24 cellular contexts compared by ENCODE assay signal in the genomic region with DNA sequence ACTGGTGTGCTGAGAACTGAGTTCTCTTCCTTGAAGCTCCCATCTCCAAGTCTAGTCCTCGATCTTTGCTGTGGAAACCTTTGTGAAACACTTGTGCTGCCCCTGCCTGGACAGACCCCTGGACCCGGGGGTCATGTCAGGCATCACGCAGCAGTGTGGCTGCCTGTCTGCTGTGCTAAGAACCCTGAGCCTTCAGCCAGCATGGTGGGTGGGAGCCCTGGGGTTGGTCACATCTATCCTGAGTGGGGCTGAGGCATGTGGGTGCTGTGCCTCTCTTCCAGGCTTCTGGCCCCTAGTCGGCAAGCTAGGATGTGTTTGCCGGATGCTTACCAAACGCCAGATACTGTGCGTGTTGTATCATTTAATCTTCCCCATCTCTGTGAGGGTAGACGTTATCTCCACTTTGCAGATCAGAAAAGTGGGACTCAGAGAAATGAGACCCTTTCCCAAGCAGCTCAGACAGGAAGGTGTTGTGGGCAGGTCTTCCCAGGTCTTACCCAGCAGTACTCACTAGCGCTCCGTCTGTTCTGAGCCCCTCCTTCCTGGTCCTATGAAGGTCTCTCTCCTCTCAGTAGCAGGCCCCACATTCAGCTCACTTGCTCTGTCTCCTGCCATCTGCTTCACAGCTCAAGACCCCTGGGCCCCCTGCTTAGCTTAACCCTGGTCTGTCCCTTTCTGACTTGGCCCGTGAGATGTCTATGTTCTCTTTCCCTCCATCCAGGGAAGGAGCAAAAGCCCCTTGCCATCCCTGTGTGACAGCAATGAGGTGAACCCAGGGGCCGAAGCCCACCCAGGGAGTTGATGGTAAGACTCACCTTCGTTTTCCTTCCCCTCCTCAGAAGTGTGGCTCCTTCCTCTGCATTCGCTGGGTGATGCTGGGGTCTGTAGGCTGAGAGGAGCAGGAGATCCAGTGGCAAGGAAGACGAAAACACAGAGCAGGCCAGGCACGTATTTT.
A peak's percentile ranks its signal among the peaks of the same experiment; 100 is the strongest.
DNase-seq lines count a peak whose midpoint lies in the region; ATAC-seq and TF ChIP-seq lines count a peak whose summit lies in the region.
"Had no signal": no experiment of that assay in that cellular context is flagged by ENCODE, and none has a peak within 500 bp of the region (broad histone marks: within the 10 kb centered on the region; RNA-seq: fewer than 3 reads in every experiment).

No MANE protein-coding gene starts in this region.

- peaks cover 50 to 60% of the 10 kb centered on the region in 2 donors for H3K36me3 Mint-ChIP-seq in CD14-positive monocyte
- H3K36me3 Mint-ChIP-seq in activated naive CD8-positive, alpha-beta T cell treated with anti-CD3 and anti-CD28 coated beads for 36 hours: peaks cover 31% of the 10 kb centered on the region

- DNase-seq in CD14-positive monocyte (ENCODE audit: low spot score) (no peak), DND-41 (no peak), sciatic nerve (ENCODE audit: low spot score) (peak; percentile 42), COLO829 (ENCODE audit: low spot score) (no peak), MV-4-11 (lab: John Stamatoyannopoulos, UW) (no peak), germinal center (ENCODE audit: low spot score) (no peak)
- no peak for DNase-seq in activated naive CD8-positive, alpha-beta T cell treated with anti-CD3 and anti-CD28 coated beads for 36 hours
- DNase-seq: activated CD4-positive, alpha-beta T cell treated with anti-CD3 and anti-CD28 coated beads, Interleukin-2, amount 10 ng/mL, durations not matched to agents 24 days and 14 days; activated naive CD8-positive, alpha-beta T cell treated with anti-CD3 and anti-CD28 coated beads, Interleukin-2, amount 10 ng/mL, durations not matched to agents 7 days and 5 days; activated T-cell treated with anti-CD3 and anti-CD28 coated beads for 4 hours; Calu3; cortex of kidney; glutamatergic neuron; left cardiac atrium; MM.1S; NCI-H146; NCI-H2171 treated with DMSO at 0.1 percent for 48 hours; PC-3; SHP77; sigmoid colon; thyroid gland had no signal

- H3K4me1 Mint-ChIP-seq in CD14-positive monocyte: peaks cover 23% of the 10 kb centered on the region
- peaks cover 33% of the 10 kb centered on the region for H3K4me1 Mint-ChIP-seq in activated naive CD8-positive, alpha-beta T cell treated with anti-CD3 and anti-CD28 coated beads for 36 hours
- H3K4me1 Mint-ChIP-seq: nephron had no signal

- peaks cover 84% of the 10 kb centered on the region for H3K36me3 ChIP-seq in DND-41 (ENCODE audit: insufficient read depth, low read length)
- H3K36me3 ChIP-seq: sigmoid colon, thyroid gland had no signal

- H2AFZ ChIP-seq in DND-41 (ENCODE audit: low read depth, low read length): no peak overlapping the region
- H2AFZ ChIP-seq: parathyroid adenoma had no signal

- peak overlapping the region in 4 of 7 donors; percentile 8 to 46 (median 33) for H3K27ac Mint-ChIP-seq in CD14-positive monocyte
- H3K27ac Mint-ChIP-seq in activated naive CD8-positive, alpha-beta T cell treated with anti-CD3 and anti-CD28 coated beads for 36 hours: peak overlapping the region; percentile 42
- H3K27ac Mint-ChIP-seq: activated CD4-positive, alpha-beta T cell treated with anti-CD3 and anti-CD28 coated beads, Interleukin-2, amount 10 ng/mL, durations not matched to agents 24 days and 14 days; nephron had no signal

- H3K4me3 ChIP-seq in DND-41 (ENCODE audit: low read depth in 1 of 2, low read length in 2 of 2): no peak overlapping the region
- H3K4me3 ChIP-seq: sigmoid colon, thyroid gland had no signal

- 0 out of 2 replicates have a peak, but pooled peaks cover 5% of the 10 kb centered on the region for H3K4me1 ChIP-seq in DND-41 (ENCODE audit: insufficient read depth, low read length)
- H3K4me1 ChIP-seq: parathyroid adenoma, thyroid gland had no signal

- no peaks in the 10 kb centered on the region for H3K27me3 ChIP-seq in DND-41 (ENCODE audit: insufficient read depth, low read length, poor library complexity)
- H3K27me3 ChIP-seq: sigmoid colon, thyroid gland had no signal

- no peak overlapping the region for H3K4me3 Mint-ChIP-seq in CD14-positive monocyte
- no peak overlapping the region for H3K4me3 Mint-ChIP-seq in activated naive CD8-positive, alpha-beta T cell treated with anti-CD3 and anti-CD28 coated beads for 36 hours
- H3K4me3 Mint-ChIP-seq: activated CD4-positive, alpha-beta T cell treated with anti-CD3 and anti-CD28 coated beads, Interleukin-2, amount 10 ng/mL, durations not matched to agents 24 days and 14 days; activated naive CD8-positive, alpha-beta T cell treated with anti-CD3 and anti-CD28 coated beads, Interleukin-2, amount 10 ng/mL, durations not matched to agents 7 days and 5 days; nephron had no signal

- peaks cover 0 to 2% (median 0%) of the 10 kb centered on the region in 3 donors for H3K27me3 Mint-ChIP-seq in CD14-positive monocyte (ENCODE audit: low read depth in 3 of 3)
- no peaks in the 10 kb centered on the region for H3K27me3 Mint-ChIP-seq in activated naive CD8-positive, alpha-beta T cell treated with anti-CD3 and anti-CD28 coated beads for 36 hours
- H3K27me3 Mint-ChIP-seq: activated CD4-positive, alpha-beta T cell treated with anti-CD3 and anti-CD28 coated beads, Interleukin-2, amount 10 ng/mL, durations not matched to agents 24 days and 14 days; activated naive CD8-positive, alpha-beta T cell treated with anti-CD3 and anti-CD28 coated beads, Interleukin-2, amount 10 ng/mL, durations not matched to agents 7 days and 5 days; IgD-negative memory B cell had no signal

- no peaks in the 10 kb centered on the region for H3K9me3 ChIP-seq in DND-41 (ENCODE audit: insufficient read depth, low read length, severe bottlenecking)
- H3K9me3 ChIP-seq: sigmoid colon, thyroid gland had no signal

- peaks cover 0 to 7% (median 2%) of the 10 kb centered on the region in 7 donors for H3K9me3 Mint-ChIP-seq in CD14-positive monocyte
- no peaks in the 10 kb centered on the region for H3K9me3 Mint-ChIP-seq in activated naive CD8-positive, alpha-beta T cell treated with anti-CD3 and anti-CD28 coated beads for 36 hours
- H3K9me3 Mint-ChIP-seq: IgD-negative memory B cell had no signal

- no peak overlapping the region for H3K4me2 ChIP-seq in DND-41 (ENCODE audit: insufficient read depth, low read length)

- H3K79me2 ChIP-seq in DND-41 (ENCODE audit: insufficient read depth, low read length): peaks cover 98% of the 10 kb centered on the region
- H3K79me2 ChIP-seq: parathyroid adenoma had no signal

- TF ChIP-seq CTCF in CD14-positive monocyte (IDR thresholded peaks at IDR 0.05) (no peak), DND-41 (IDR thresholded peaks at IDR 0.05; ENCODE audit: borderline replicate concordance, extremely low read depth, low read length, poor library complexity, severe bottlenecking) (no peak)

- ATAC-seq in DND-41 (ENCODE audit: insufficient read depth, low read depth): 0 out of 3 replicates have a peak, but pooled peaks have one; percentile 21
- no peak for ATAC-seq in sciatic nerve
- ATAC-seq: left cardiac atrium, PC-3 had no signal

- intact Hi-C loops in CD14-positive monocyte (cut with micrococcal nuclease): no loop called here
- intact Hi-C loops in sciatic nerve (cut with DNase I): no loop called here

- H3K9ac ChIP-seq in DND-41 (ENCODE audit: low read depth, low read length): no peak overlapping the region
- H3K9ac ChIP-seq: parathyroid adenoma had no signal

- H3K27ac ChIP-seq in DND-41 (ENCODE audit: low read length): peak overlapping the region; percentile 56
- H3K27ac ChIP-seq: parathyroid adenoma, sigmoid colon, thyroid gland had no signal

- peaks cover 74% of the 10 kb centered on the region for H4K20me1 ChIP-seq in DND-41 (ENCODE audit: insufficient read depth, low read length)
